Comparison of ENCODE assay signal across 2 cellular contexts in the genomic region with DNA sequence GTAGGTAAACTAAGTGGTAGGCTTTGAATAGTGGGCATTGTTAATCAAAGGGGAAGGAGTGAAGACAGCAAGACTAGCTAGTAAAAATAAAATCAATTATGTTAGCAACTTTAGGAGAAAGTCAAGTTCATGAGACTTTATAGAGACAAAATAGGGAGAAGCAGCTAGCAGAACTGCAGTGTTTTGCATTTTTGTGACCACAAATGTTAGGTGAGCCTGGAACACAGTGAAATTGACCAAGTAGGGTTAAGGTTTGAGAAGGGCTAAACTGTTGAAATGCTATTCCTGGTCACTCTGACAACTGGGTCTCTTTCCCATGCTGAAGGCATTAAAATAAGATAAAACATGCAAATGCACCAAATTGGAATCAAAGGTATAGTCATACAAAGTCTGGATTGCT.
TF ChIP-seq lines count a peak whose summit lies in the region.

No MANE protein-coding gene starts in this region.

TF ChIP-seq in GM12891, 5 proteins besides CTCF, POLR2A, EP300 and RAD21:
- no peak for TF ChIP-seq TAF1 (IDR thresholded peaks at IDR 0.05; ENCODE audit: low read depth, low read length)
- no peak for TF ChIP-seq POLR2AphosphoS5 (IDR thresholded peaks at IDR 0.05; ENCODE audit: low read depth, low read length)

TF ChIP-seq in HepG2, 621 proteins besides CTCF, POLR2A, EP300 and RAD21:
- TF ChIP-seq ATM (IDR thresholded peaks at IDR 0.05; ENCODE audit: borderline replicate concordance) (no peak), LCORL (IDR thresholded peaks at IDR 0.05) (no peak), LCORL (CRISPR knock-in tag; IDR thresholded peaks at IDR 0.05) (no peak), ZNF224 (CRISPR knock-in tag; IDR thresholded peaks at IDR 0.05) (no peak), ZNF12 (CRISPR knock-in tag; IDR thresholded peaks at IDR 0.05) (no peak), ZC3H13 (CRISPR knock-in tag; IDR thresholded peaks at IDR 0.05) (no peak)
TF ChIP-seq in HepG2: peak in this region for 0.
